Comparison of ENCODE assay signal across 23 cellular contexts in genomic region chr9:7520396-7520795, GRCh38.
"Had no signal": no experiment of that assay in that cellular context is flagged by ENCODE, and none has a peak within 500 bp of the region (broad histone marks: within the 10 kb centered on the region; RNA-seq: fewer than 3 reads in every experiment).

No MANE protein-coding gene starts in this region.

- H3K27me3 ChIP-seq: esophagus muscularis mucosa, gastroesophageal sphincter, right lobe of liver, spleen, stomach, transverse colon had no signal

- H3K36me3 ChIP-seq: esophagus muscularis mucosa, gastroesophageal sphincter, prostate gland, right lobe of liver, spleen, stomach, thoracic aorta, transverse colon had no signal

- H3K9ac ChIP-seq: parathyroid adenoma had no signal

- H3K9me3 ChIP-seq: esophagus muscularis mucosa, gastroesophageal sphincter, prostate gland, right lobe of liver, spleen, stomach, thoracic aorta, transverse colon had no signal

- H2AFZ ChIP-seq: parathyroid adenoma had no signal

- ATAC-seq: effector memory CD8-positive, alpha-beta T cell; gastroesophageal sphincter; left cardiac atrium; left ventricle myocardium superior; right lobe of liver; stimulated activated naive B cell treated with anti-CD40 and anti-IgM and Interleukin-4, amounts not matched to agents 10 μg/mL and 1 μg/mL and 100 μg/mL, for 72 hours had no signal

- DNase-seq: effector memory CD8-positive, alpha-beta T cell; kidney; left cardiac atrium; left ventricle myocardium superior; mesenchymal stem cell; naive B cell; right lobe of liver; spleen; stimulated activated CD4-positive, alpha-beta T cell treated with anti-CD3 and anti-CD28 coated beads, Interleukin-15, amount 100 ng/mL, for 24 hours; stimulated activated CD4-positive, alpha-beta T cell treated with anti-CD3 and anti-CD28 coated beads, Interleukin-1b, Interleukin-23, amount 100 ng/mL, for 48 hours; stimulated activated CD4-positive, alpha-beta T cell treated with anti-CD3 and anti-CD28 coated beads, Interleukin-4, amount 100 ng/mL, for 24 hours; stimulated activated naive B cell treated with anti-CD40 and anti-IgM and Interleukin-4, amounts not matched to agents 10 μg/mL and 1 μg/mL and 100 μg/mL, for 72 hours; stomach; substantia nigra; transverse colon had no signal

- H3K4me3 ChIP-seq: esophagus muscularis mucosa, gastroesophageal sphincter, lung, prostate gland, right lobe of liver, spleen, stomach, thoracic aorta, transverse colon had no signal

- H3K79me2 ChIP-seq: parathyroid adenoma had no signal

- H3K27ac ChIP-seq: epithelial cell of prostate, esophagus muscularis mucosa, gastroesophageal sphincter, parathyroid adenoma, prostate gland, right lobe of liver, spleen, stomach, thoracic aorta, transverse colon had no signal

- H3K4me1 ChIP-seq: esophagus muscularis mucosa, gastroesophageal sphincter, parathyroid adenoma, prostate gland, right lobe of liver, spleen, stomach, transverse colon had no signal

- FAIRE-seq: colon, kidney had no signal
